8 cellular contexts compared by ENCODE assay signal in the genomic region with DNA sequence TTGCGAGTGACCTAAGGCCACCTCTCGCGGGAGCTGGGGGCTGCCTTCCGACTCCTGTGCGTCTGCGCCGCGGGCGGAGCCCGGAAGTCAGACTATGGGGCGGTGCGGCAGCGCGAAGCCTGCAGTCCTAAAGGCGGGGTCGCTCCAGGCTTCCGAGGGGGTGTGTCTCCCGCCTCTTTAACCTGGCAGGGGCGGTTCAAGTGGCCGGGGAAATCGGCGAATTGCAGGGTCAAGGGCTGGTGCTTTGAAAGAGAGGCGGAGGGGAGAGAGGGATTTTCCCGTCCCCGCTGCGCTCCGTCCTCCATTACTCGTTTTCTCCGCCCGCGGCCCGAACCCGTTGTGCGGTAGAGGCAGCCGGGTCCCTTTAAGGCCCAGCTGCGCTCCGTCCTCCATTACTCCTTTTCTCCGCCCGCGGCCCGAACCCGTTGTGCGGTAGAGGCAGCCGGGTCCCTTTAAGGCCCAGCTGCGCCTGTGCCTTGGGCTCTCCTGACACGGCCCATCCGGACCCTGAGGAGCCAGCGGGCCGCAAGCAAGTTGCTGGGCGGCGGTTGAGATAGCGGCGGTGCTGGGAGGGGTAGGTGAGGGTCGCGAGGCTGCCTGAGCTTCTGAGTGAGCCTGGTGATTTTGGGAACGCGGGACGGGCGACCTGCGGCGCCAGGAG. TPM values are rescaled to one million over a fixed set of nuclear protein-coding genes. Genes with fewer than 3 reads are reported as not detected.
DNase-seq lines count a peak whose midpoint lies in the region; ATAC-seq and TF ChIP-seq lines count a peak whose summit lies in the region.
"Not testable (repeated sequence)": the region's sequence is repeated elsewhere in the genome, so short reads cannot be mapped to it uniquely, and the experiment has no call there.

A gene with protein sequence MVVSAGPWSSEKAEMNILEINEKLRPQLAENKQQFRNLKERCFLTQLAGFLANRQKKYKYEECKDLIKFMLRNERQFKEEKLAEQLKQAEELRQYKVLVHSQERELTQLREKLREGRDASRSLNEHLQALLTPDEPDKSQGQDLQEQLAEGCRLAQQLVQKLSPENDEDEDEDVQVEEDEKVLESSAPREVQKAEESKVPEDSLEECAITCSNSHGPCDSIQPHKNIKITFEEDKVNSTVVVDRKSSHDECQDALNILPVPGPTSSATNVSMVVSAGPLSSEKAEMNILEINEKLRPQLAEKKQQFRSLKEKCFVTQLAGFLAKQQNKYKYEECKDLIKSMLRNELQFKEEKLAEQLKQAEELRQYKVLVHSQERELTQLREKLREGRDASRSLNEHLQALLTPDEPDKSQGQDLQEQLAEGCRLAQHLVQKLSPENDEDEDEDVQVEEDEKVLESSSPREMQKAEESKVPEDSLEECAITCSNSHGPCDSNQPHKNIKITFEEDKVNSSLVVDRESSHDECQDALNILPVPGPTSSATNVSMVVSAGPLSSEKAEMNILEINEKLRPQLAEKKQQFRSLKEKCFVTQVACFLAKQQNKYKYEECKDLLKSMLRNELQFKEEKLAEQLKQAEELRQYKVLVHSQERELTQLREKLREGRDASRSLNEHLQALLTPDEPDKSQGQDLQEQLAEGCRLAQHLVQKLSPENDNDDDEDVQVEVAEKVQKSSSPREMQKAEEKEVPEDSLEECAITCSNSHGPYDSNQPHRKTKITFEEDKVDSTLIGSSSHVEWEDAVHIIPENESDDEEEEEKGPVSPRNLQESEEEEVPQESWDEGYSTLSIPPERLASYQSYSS (N-terminal part only) (plus strand): TSS at position 83 of the 661 bp plus-strand sequence. CDS start 21,820 bp downstream, outside the sequence.

- DNase-seq in DMS 273 treated with DMSO at 0.1 percent for 48 hours (lab: John Stamatoyannopoulos, UW) (peak; percentile 15), KG1 (lab: John Stamatoyannopoulos, UW) (peak; percentile 12), PC-9 (peak; percentile 58 to 80), activated T-cell treated with anti-CD3 and anti-CD28 coated beads for 24 hours (ENCODE audit: low read depth) (peak; percentile 77), mucosa of gallbladder (ENCODE audit: low spot score) (peak; percentile 77)
- DNase-seq in epithelial cell of prostate (ENCODE audit: low read depth, low spot score), result not testable (repeated sequence)
- peak; percentile 57 to 64 for DNase-seq in stimulated activated CD8-positive, alpha-beta memory T cell treated with anti-CD3 and anti-CD28 coated beads, Interleukin-2, amount 100 ng/mL, for 1 hour (ENCODE audit: low read depth in 2 of 2)

- CTCF ChIA-PET in PC-9 (lab: Charles Lee), result not testable (repeated sequence)

- H3K4me3 ChIP-seq in PC-9, result peak within 1 kb of the TSS; percentile 79

- peak within 1 kb of the TSS; percentile 89 for H2AFZ ChIP-seq in PC-9

- not testable (repeated sequence) for H3K27me3 ChIP-seq in PC-9 (ENCODE audit: insufficient read depth, low read depth)

- peak within 1 kb of the TSS; percentile 76 for H3K4me2 ChIP-seq in PC-9

- H3K9me2 ChIP-seq in PC-9 (ENCODE audit: insufficient read depth), result not testable (repeated sequence)

- H3K27ac ChIP-seq in PC-9, result peak within 1 kb of the TSS; percentile 47
- peak within 1 kb of the TSS; percentile 67 for H3K27ac ChIP-seq in epithelial cell of prostate

- TF ChIP-seq CTCF in PC-9 (conservative IDR thresholded peaks at IDR 0.05), result not testable (repeated sequence)

- H3K36me3 ChIP-seq in PC-9 (ENCODE audit: low read depth), result not testable (repeated sequence)

- peak; percentile 65 for ATAC-seq in GM21619 (IDR thresholded peaks at IDR 0.05; ENCODE audit: unreplicated experiment)

- H3K79me2 ChIP-seq in PC-9 (ENCODE audit: low read depth), result peaks cover 10% of the 10 kb centered on the region

- not testable (repeated sequence) for H3K9me3 ChIP-seq in PC-9 (ENCODE audit: insufficient read depth, low read depth)

- H4K20me1 ChIP-seq in PC-9 (ENCODE audit: insufficient read depth), result not testable (repeated sequence)

- POLR2A ChIA-PET in PC-9 (lab: Charles Lee; ENCODE audit: unreplicated experiment), result not testable (repeated sequence)

- H3F3A ChIP-seq in PC-9 (ENCODE audit: insufficient read depth, low read depth), result not testable (repeated sequence)

- intact Hi-C loops in PC-9 (cut with micrococcal nuclease; ENCODE audit: unreplicated experiment), result not testable (repeated sequence)

- BruUV-seq in PC-9 (replicated peaks; lab: Mats Ljungman, UMichigan), result TSS peak; percentile 37

- not testable (repeated sequence) for H3K4me1 ChIP-seq in PC-9 (replicated peaks; ENCODE audit: insufficient read depth)

RNA-seq across cellular contexts. Expression of the gene that starts here (rescaled TPM):
- total RNA-seq in PC-9 (2021) (5.9 and 6.7 TPM in 2 replicates), mucosa of gallbladder (12.4 TPM)
